27 cellular contexts compared by ENCODE assay signal in genomic region chr5:107458322-107458721, GRCh38.
"Had no signal": no experiment of that assay in that cellular context is flagged by ENCODE, and none has a peak within 500 bp of the region (broad histone marks: within the 10 kb centered on the region; RNA-seq: fewer than 3 reads in every experiment).

No MANE protein-coding gene starts in this region.

- FAIRE-seq: keratinocyte, urothelium cell line had no signal

- H3K4me1 Mint-ChIP-seq: naive thymus-derived CD4-positive, alpha-beta T cell; stimulated activated naive B cell treated with anti-CD40 and anti-IgM and Interleukin-4, amounts not matched to agents 10 μg/mL and 1 μg/mL and 100 μg/mL, for 72 hours had no signal

- H3K36me3 ChIP-seq: left lung, lower lobe of right lung, ovary, right atrium auricular region, right lobe of liver, stomach, thyroid gland, transverse colon, upper lobe of right lung had no signal

- H3K36me3 Mint-ChIP-seq: naive thymus-derived CD4-positive, alpha-beta T cell; natural killer cell treated with Interleukin-12 subunit alpha and Interleukin-12 subunit beta and Interleukin-15 and Interleukin-18, amount 100 ng/mL, for 72 hours; stimulated activated naive B cell treated with anti-CD40 and anti-IgM and Interleukin-4, amounts not matched to agents 10 μg/mL and 1 μg/mL and 100 μg/mL, for 72 hours had no signal

- H3K27ac Mint-ChIP-seq: mesothelial cell of epicardium; naive thymus-derived CD4-positive, alpha-beta T cell; natural killer cell treated with Interleukin-12 subunit alpha and Interleukin-12 subunit beta and Interleukin-15 and Interleukin-18, amount 100 ng/mL, for 72 hours; progenitor cell of endocrine pancreas; stimulated activated naive B cell treated with anti-CD40 and anti-IgM and Interleukin-4, amounts not matched to agents 10 μg/mL and 1 μg/mL and 100 μg/mL, for 72 hours had no signal

- H3K4me3 ChIP-seq: left lung, lower lobe of right lung, ovary, right atrium auricular region, right lobe of liver, stomach, testis, thyroid gland, transverse colon, upper lobe of right lung had no signal

- H3K4me3 Mint-ChIP-seq: mesothelial cell of epicardium; naive thymus-derived CD4-positive, alpha-beta T cell; natural killer cell treated with Interleukin-12 subunit alpha and Interleukin-12 subunit beta and Interleukin-15 and Interleukin-18, amount 100 ng/mL, for 72 hours; stimulated activated naive B cell treated with anti-CD40 and anti-IgM and Interleukin-4, amounts not matched to agents 10 μg/mL and 1 μg/mL and 100 μg/mL, for 72 hours had no signal

- H3K27me3 ChIP-seq: left lung, ovary, right atrium auricular region, right lobe of liver, stomach, testis, thyroid gland, transverse colon, upper lobe of right lung had no signal

- DNase-seq: hippocampal formation; kidney glomerular epithelial cell; left cardiac atrium; left lung; lower lobe of right lung; mammary epithelial cell; mesendoderm; naive thymus-derived CD4-positive, alpha-beta T cell; ovary; right lobe of liver; stimulated activated CD4-positive, alpha-beta T cell treated with anti-CD3 and anti-CD28 coated beads, Interleukin-12 subunit alpha, Interleukin-12 subunit beta, amount 100 ng/mL, for 4 hours; stimulated activated CD4-positive, alpha-beta T cell treated with anti-CD3 and anti-CD28 coated beads, Interleukin-15, amount 100 ng/mL, for 24 hours; stimulated activated CD4-positive, alpha-beta T cell treated with anti-CD3 and anti-CD28 coated beads, Interleukin-2, amount 100 ng/mL, for 24 hours; stimulated activated CD4-positive, alpha-beta T cell treated with anti-CD3 and anti-CD28 coated beads, Interleukin-4, amount 100 ng/mL, for 1 hour; stimulated activated naive B cell treated with anti-CD40 and anti-IgM and Interleukin-4, amounts not matched to agents 10 μg/mL and 1 μg/mL and 100 μg/mL, for 72 hours; stimulated activated naive CD8-positive, alpha-beta T cell treated with anti-CD3 and anti-CD28 coated beads, Interleukin-15, Interleukin-2, amounts not matched to agents 100 U/mL and 50 U/mL, for 24 hours; stomach; testis; thyroid gland; transverse colon; upper lobe of right lung had no signal

- H3K9me3 ChIP-seq: left lung, lower lobe of right lung, ovary, right atrium auricular region, right lobe of liver, stomach, testis, thyroid gland, transverse colon, upper lobe of right lung had no signal

- H3K27ac ChIP-seq: left lung, lower lobe of right lung, ovary, right atrium auricular region, right lobe of liver, stomach, testis, thyroid gland, transverse colon, upper lobe of right lung had no signal

- H3K4me1 ChIP-seq: right lobe of liver, testis, thyroid gland had no signal

- ATAC-seq: left cardiac atrium; left lung; lower lobe of right lung; naive thymus-derived CD4-positive, alpha-beta T cell; natural killer cell treated with Interleukin-12 subunit alpha and Interleukin-12 subunit beta and Interleukin-15 and Interleukin-18, amount 100 ng/mL, for 72 hours; right lobe of liver; stimulated activated naive B cell treated with anti-CD40 and anti-IgM and Interleukin-4, amounts not matched to agents 10 μg/mL and 1 μg/mL and 100 μg/mL, for 72 hours; stimulated activated naive CD8-positive, alpha-beta T cell treated with anti-CD3 and anti-CD28 coated beads, Interleukin-15, Interleukin-2, amounts not matched to agents 100 U/mL and 50 U/mL, for 24 hours; upper lobe of right lung had no signal

- H3K27me3 Mint-ChIP-seq: natural killer cell treated with Interleukin-12 subunit alpha and Interleukin-12 subunit beta and Interleukin-15 and Interleukin-18, amount 100 ng/mL, for 72 hours; progenitor cell of endocrine pancreas had no signal

- H3K9me3 Mint-ChIP-seq: natural killer cell treated with Interleukin-12 subunit alpha and Interleukin-12 subunit beta and Interleukin-15 and Interleukin-18, amount 100 ng/mL, for 72 hours; stimulated activated naive B cell treated with anti-CD40 and anti-IgM and Interleukin-4, amounts not matched to agents 10 μg/mL and 1 μg/mL and 100 μg/mL, for 72 hours had no signal
